8 cellular contexts compared by ENCODE assay signal in the genomic region with DNA sequence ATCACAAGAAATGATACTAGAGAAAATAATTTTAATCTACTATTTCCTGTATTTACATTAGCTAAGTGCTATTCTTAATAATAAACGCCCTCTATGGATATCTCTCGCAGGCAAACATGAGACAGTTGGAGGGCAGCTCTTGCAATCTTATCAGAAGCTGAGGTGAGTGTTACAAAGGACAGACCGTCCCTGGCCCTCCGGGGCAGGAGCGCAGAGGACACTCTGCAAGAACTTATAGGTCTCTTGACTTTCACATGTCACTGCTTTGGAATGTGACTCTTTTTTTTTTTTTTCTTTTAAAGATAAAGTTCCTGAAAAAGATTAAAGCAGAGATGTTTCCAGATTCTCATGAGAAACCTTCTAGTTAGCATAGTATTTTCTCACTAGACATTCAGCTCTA. TPM values are rescaled to one million over a fixed set of nuclear protein-coding genes. Genes with fewer than 3 reads are reported as not detected.
DNase-seq lines count a peak whose midpoint lies in the region; ATAC-seq lines count a peak whose summit lies in the region.

No MANE protein-coding gene starts in this region.

- H3K27me3 ChIP-seq in adipocyte (replicated peaks; ENCODE audit: control insufficient read depth, insufficient read depth, low read length) (no peaks in the 10 kb centered on the region), Karpas-422 (ENCODE audit: low read length) (no peaks in the 10 kb centered on the region)

- no peak overlapping the region for H3K4me2 ChIP-seq in Karpas-422 (ENCODE audit: low read depth, low read length, poor library complexity, severe bottlenecking)

- H3K4me1 ChIP-seq in adipocyte (ENCODE audit: control insufficient read depth, insufficient read depth, low read length) (peaks cover 21% of the 10 kb centered on the region), Karpas-422 (ENCODE audit: low read length) (peaks cover 8% of the 10 kb centered on the region)

- ATAC-seq in stimulated activated effector memory CD8-positive, alpha-beta T cell treated with anti-CD3 and anti-CD28 coated beads, Interleukin-12 subunit alpha, Interleukin-12 subunit beta, amount 100 ng/mL, for 72 hours, result no peak
- ATAC-seq in HG02759 (IDR thresholded peaks at IDR 0.05; ENCODE audit: unreplicated experiment), result no peak

- no peak overlapping the region for H2AFZ ChIP-seq in Karpas-422 (ENCODE audit: low read length)

- peak overlapping the region; percentile 58 for H3K4me3 ChIP-seq in adipocyte (ENCODE audit: low read length)
- no peak overlapping the region for H3K4me3 ChIP-seq in Karpas-422 (ENCODE audit: low read length)

- H3K36me3 ChIP-seq in adipocyte (ENCODE audit: control insufficient read depth, insufficient read depth, low read length, severe bottlenecking) (no peaks in the 10 kb centered on the region), Karpas-422 (ENCODE audit: insufficient read depth, low read length) (no peaks in the 10 kb centered on the region)

- DNase-seq in HK-2 (ENCODE audit: unreplicated experiment) (peak; percentile 45), adipocyte (ENCODE audit: low read depth) (peak; percentile 59), hepatic stellate cell (ENCODE audit: low spot score) (peak; percentile 60), Karpas-422 (no peak), NOMO-1 treated with dmso at 0.1 percent for 144 hours (lab: John Stamatoyannopoulos, UW; ENCODE audit: unreplicated experiment) (no peak), SIG-M5 treated with dmso at 0.1 percent for 504 hours (lab: John Stamatoyannopoulos, UW; ENCODE audit: unreplicated experiment) (no peak)
- no peak for DNase-seq in stimulated activated effector memory CD8-positive, alpha-beta T cell treated with anti-CD3 and anti-CD28 coated beads, Interleukin-12 subunit alpha, Interleukin-12 subunit beta, amount 100 ng/mL, for 72 hours (ENCODE audit: low spot score in 2 of 2)

- H3K9me3 ChIP-seq in adipocyte (ENCODE audit: control insufficient read depth, low read length) (no peaks in the 10 kb centered on the region), Karpas-422 (ENCODE audit: low read length) (no peaks in the 10 kb centered on the region)

- H3K9me3 Mint-ChIP-seq in stimulated activated effector memory CD8-positive, alpha-beta T cell treated with anti-CD3 and anti-CD28 coated beads, Interleukin-12 subunit alpha, Interleukin-12 subunit beta, amount 100 ng/mL, for 72 hours, result no peaks in the 10 kb centered on the region

- H3K27ac Mint-ChIP-seq in stimulated activated effector memory CD8-positive, alpha-beta T cell treated with anti-CD3 and anti-CD28 coated beads, Interleukin-12 subunit alpha, Interleukin-12 subunit beta, amount 100 ng/mL, for 72 hours, result peak overlapping the region; percentile 52

- no peaks in the 10 kb centered on the region for H3K9me2 ChIP-seq in Karpas-422 (replicated peaks; ENCODE audit: insufficient read depth, low read length)

- peaks cover 97% of the 10 kb centered on the region for H3K36me3 Mint-ChIP-seq in stimulated activated effector memory CD8-positive, alpha-beta T cell treated with anti-CD3 and anti-CD28 coated beads, Interleukin-12 subunit alpha, Interleukin-12 subunit beta, amount 100 ng/mL, for 72 hours

- no peaks in the 10 kb centered on the region for H3K79me2 ChIP-seq in Karpas-422 (ENCODE audit: low read length)

- H3K4me1 Mint-ChIP-seq in stimulated activated effector memory CD8-positive, alpha-beta T cell treated with anti-CD3 and anti-CD28 coated beads, Interleukin-12 subunit alpha, Interleukin-12 subunit beta, amount 100 ng/mL, for 72 hours, result peaks cover 33% of the 10 kb centered on the region

- no peak overlapping the region for H3K4me3 Mint-ChIP-seq in stimulated activated effector memory CD8-positive, alpha-beta T cell treated with anti-CD3 and anti-CD28 coated beads, Interleukin-12 subunit alpha, Interleukin-12 subunit beta, amount 100 ng/mL, for 72 hours

- H3K27ac ChIP-seq in Karpas-422 (ENCODE audit: low read length), result no peak overlapping the region

- H3K9ac ChIP-seq in adipocyte (ENCODE audit: low read length), result peak overlapping the region; percentile 67
- H3K9ac ChIP-seq in Karpas-422 (ENCODE audit: low read length), result no peak overlapping the region

- no peaks in the 10 kb centered on the region for H4K20me1 ChIP-seq in Karpas-422 (ENCODE audit: insufficient read depth, low read depth, low read length)

RNA-seq across cellular contexts. Expression of a gene that starts 57.3 kb away (rescaled TPM):
- 0.41 and 2.2 TPM in 2 replicates for total RNA-seq in Karpas-422 (2014; rRNA removed; shearing (Covaris generic); ENCODE audit: low replicate concordance)

Comparison
In these comparisons a context has a peak if more than half of its experiments do, and no peak if none do; other contexts are left out.
1. DNase-seq: peak in HK-2 (single experiment), adipocyte (single experiment) and hepatic stellate cell (single experiment); none in stimulated activated effector memory CD8-positive, alpha-beta T cell treated with anti-CD3 and anti-CD28 coated beads, Interleukin-12 subunit alpha, Interleukin-12 subunit beta, amount 100 ng/mL, for 72 hours (0 of 2), Karpas-422 (single experiment), NOMO-1 treated with dmso at 0.1 percent for 144 hours (single experiment) and SIG-M5 treated with dmso at 0.1 percent for 504 hours (single experiment).